In genomic region chr9:94901019-94901363, GRCh38 we compare ENCODE assay signal across 16 cellular contexts.
DNase-seq lines count a peak whose midpoint lies in the region; ATAC-seq and TF ChIP-seq lines count a peak whose summit lies in the region.
"Had no signal": no experiment of that assay in that cellular context is flagged by ENCODE, and none has a peak within 500 bp of the region (broad histone marks: within the 10 kb centered on the region; RNA-seq: fewer than 3 reads in every experiment).

No MANE protein-coding gene starts in this region.

- BruUV-seq in HCT116 (replicated peaks; lab: Mats Ljungman, UMichigan): no TSS peak

- peaks cover 0 to 3% of the 10 kb centered on the region in 2 experiments; a peak in 1 of 4 replicates for H3K4me1 ChIP-seq in HCT116 (ENCODE audit: control insufficient read depth in 1 of 2, insufficient read depth in 2 of 2, low read length in 2 of 2)
- H3K4me1 ChIP-seq in adrenal gland (replicated peaks in 1 of 2): peaks cover 19 to 30% of the 10 kb centered on the region in 2 donors
- H3K4me1 ChIP-seq in hepatocyte (ENCODE audit: insufficient read depth): peaks cover 29% of the 10 kb centered on the region
- peaks cover 28% of the 10 kb centered on the region for H3K4me1 ChIP-seq in smooth muscle cell (ENCODE audit: low read depth)

- no peak for TF ChIP-seq POLR2A in HCT116 (IDR thresholded peaks at IDR 0.05; ENCODE audit: borderline replicate concordance, extremely low read depth, insufficient read depth, insufficient read length)
- no peak for TF ChIP-seq POLR2A in adrenal gland (IDR thresholded peaks at IDR 0.05)

- no peak for ATAC-seq in HCT116
- no peak for ATAC-seq in HG02973 (IDR thresholded peaks at IDR 0.05; ENCODE audit: unreplicated experiment)
- ATAC-seq: GM12878 had no signal

- TF ChIP-seq RAD21 in HCT116 (IDR thresholded peaks at IDR 0.05; ENCODE audit: low read depth): no peak

- H3K4me3 ChIP-seq in HCT116 (replicated peaks in 1 of 2; ENCODE audit: low read depth in 1 of 2, low read length in 2 of 2) (no peak overlapping the region), adrenal gland (peak overlapping the region in 1 of 4 donors; percentile 21), hepatocyte (no peak overlapping the region), smooth muscle cell (no peak overlapping the region)
- H3K4me3 ChIP-seq: GM12878 had no signal

- H3K9ac ChIP-seq in HCT116 (ENCODE audit: low read length) (no peak overlapping the region), smooth muscle cell (ENCODE audit: low read depth) (no peak overlapping the region)

- 44 to 69% (median 65%) methylated on average over 4 of the region's 4 CpGs for WGBS in adrenal gland, 4 donors
- WGBS in hepatocyte (ENCODE audit: low lambda C conversion rate, missing lambda C conversion rate): 68% methylated on average over 4 of the region's 4 CpGs
- WGBS in smooth muscle cell (ENCODE audit: low lambda C conversion rate): 63% methylated on average over 4 of the region's 4 CpGs

- no peaks in the 10 kb centered on the region for H3K36me3 ChIP-seq in HCT116 (ENCODE audit: control insufficient read depth in 1 of 2, insufficient read depth in 2 of 2, low read length in 2 of 2)
- H3K36me3 ChIP-seq in adrenal gland (replicated peaks in 1 of 2): no peaks in the 10 kb centered on the region
- no peaks in the 10 kb centered on the region for H3K36me3 ChIP-seq in hepatocyte (replicated peaks; ENCODE audit: insufficient read depth, low read depth)
- no peaks in the 10 kb centered on the region for H3K36me3 ChIP-seq in smooth muscle cell (ENCODE audit: low read depth)

- no peaks in the 10 kb centered on the region for H3K79me2 ChIP-seq in HCT116 (ENCODE audit: insufficient read depth, low read length)
- peaks cover 15% of the 10 kb centered on the region for H3K79me2 ChIP-seq in hepatocyte
- peaks cover 18% of the 10 kb centered on the region for H3K79me2 ChIP-seq in smooth muscle cell (ENCODE audit: low read depth)

- H3K9me3 ChIP-seq in HCT116 (ENCODE audit: control insufficient read depth in 1 of 2, insufficient read depth in 1 of 2, low read depth in 1 of 2, low read length in 2 of 2) (no peaks in the 10 kb centered on the region), adrenal gland (replicated peaks in 1 of 3) (no peaks in the 10 kb centered on the region), hepatocyte (ENCODE audit: low read depth) (no peaks in the 10 kb centered on the region), smooth muscle cell (replicated peaks; ENCODE audit: low read depth) (no peaks in the 10 kb centered on the region)

- DNase-seq in HCT116 (ENCODE audit: low read depth, low spot score) (no peak), adrenal gland (no peak), hepatocyte (ENCODE audit: low spot score) (no peak), smooth muscle cell (lab: John Stamatoyannopoulos, UW; ENCODE audit: unreplicated experiment) (no peak), amygdala (lab: John Stamatoyannopoulos, UW) (no peak), middle frontal gyrus (ENCODE audit: extremely low spot score, low spot score) (no peak), islet precursor cell (no peak)
- DNase-seq: activated CD4-positive, alpha-beta T cell treated with anti-CD3 and anti-CD28 coated beads, Interleukin-2, amount 50 U/mL, for 1 hour; activated naive CD4-positive, alpha-beta T cell treated with anti-CD3 and anti-CD28 coated beads, Interleukin-2, amount 50 U/mL, for 16 hours; DND-41; effector memory CD4-positive, alpha-beta T cell; hypothalamus; NCI-H1694; NCI-H82 had no signal

- no peak for TF ChIP-seq CTCF in HCT116 (IDR thresholded peaks at IDR 0.05 in 2 of 3, conservative IDR thresholded peaks at IDR 0.05 in 1 of 3; ENCODE audit: borderline replicate concordance in 1 of 3, insufficient read depth in 1 of 3, low read depth in 2 of 3, low read length in 2 of 3)
- no peak for TF ChIP-seq CTCF in adrenal gland (IDR thresholded peaks at IDR 0.05)
- no peak for TF ChIP-seq CTCF in hepatocyte (IDR thresholded peaks at IDR 0.05; ENCODE audit: poor library complexity)
- no peak for TF ChIP-seq CTCF in smooth muscle cell (IDR thresholded peaks at IDR 0.05; ENCODE audit: borderline replicate concordance, insufficient read depth, poor library complexity, severe bottlenecking)

- H3K9me2 ChIP-seq in HCT116 (ENCODE audit: insufficient read depth) (no peaks in the 10 kb centered on the region), hepatocyte (replicated peaks; ENCODE audit: insufficient read depth) (no peaks in the 10 kb centered on the region)

- H4K20me1 ChIP-seq in HCT116 (ENCODE audit: insufficient read depth) (no peaks in the 10 kb centered on the region), hepatocyte (ENCODE audit: insufficient read depth, poor library complexity, severe bottlenecking) (no peaks in the 10 kb centered on the region), smooth muscle cell (ENCODE audit: low read depth) (no peaks in the 10 kb centered on the region)

- POLR2A ChIA-PET in HCT116 (lab: Charles Lee): no interaction called here

- RAD21 ChIA-PET in HCT116 (lab: Charles Lee; ENCODE audit: low non-redundant PET in 1 of 2, low total read pairs in 2 of 2, uncharacterized antibody in 2 of 2, unreplicated experiment in 2 of 2): no interaction called here

- no peak overlapping the region for H2AFZ ChIP-seq in HCT116 (ENCODE audit: low read depth, low read length, poor library complexity, severe bottlenecking)
- H2AFZ ChIP-seq in hepatocyte: no peak overlapping the region
- no peak overlapping the region for H2AFZ ChIP-seq in smooth muscle cell (ENCODE audit: low read depth)

- H3K4me2 ChIP-seq in HCT116 (ENCODE audit: low read length): no peak overlapping the region
- H3K4me2 ChIP-seq in hepatocyte: no peak overlapping the region
- peak overlapping the region; percentile 82 for H3K4me2 ChIP-seq in smooth muscle cell

- H3K27me3 ChIP-seq in HCT116 (ENCODE audit: insufficient read depth, low read length) (no peaks in the 10 kb centered on the region), adrenal gland (no peaks in the 10 kb centered on the region), hepatocyte (no peaks in the 10 kb centered on the region), smooth muscle cell (ENCODE audit: low read depth) (no peaks in the 10 kb centered on the region)

- CTCF ChIA-PET in HCT116 (lab: Charles Lee): no interaction called here

- intact Hi-C loops in HCT116 (cut with micrococcal nuclease) (loop anchor here (10.0 kb wide), 1 partner anchor 56 kb away; no protein-coding TSS in a partner anchor), adrenal gland (cut with DNase I) (no loop called here)

- H3K27ac ChIP-seq in HCT116 (ENCODE audit: low read depth, low read length) (no peak overlapping the region), adrenal gland (peak overlapping the region; percentile 56 to 91 (median 70)), hepatocyte (peak overlapping the region; percentile 90), smooth muscle cell (ENCODE audit: low read depth) (peak overlapping the region; percentile 92)

- H3F3A ChIP-seq in smooth muscle cell (ENCODE audit: low read depth): peaks cover 33% of the 10 kb centered on the region

TF ChIP-seq in HCT116, 20 proteins besides CTCF, POLR2A, EP300 and RAD21:
- TF ChIP-seq ELF1 (IDR thresholded peaks at IDR 0.05; ENCODE audit: borderline replicate concordance, low read depth) (no peak), FOSL1 (IDR thresholded peaks at IDR 0.05; ENCODE audit: low read depth) (0 out of 2 replicates have a peak, but pooled peaks have one; percentile 8)
